ENCODE assay signal across 10 cellular contexts in genomic region chrX:78314561-78314960, GRCh38. TPM values are rescaled to one million over a fixed set of nuclear protein-coding genes. Genes with fewer than 3 reads are reported as not detected.
A peak's percentile ranks its signal among the peaks of the same experiment; 100 is the strongest.
DNase-seq lines count a peak whose midpoint lies in the region; ATAC-seq and TF ChIP-seq lines count a peak whose summit lies in the region.
"Had no signal": no experiment of that assay in that cellular context is flagged by ENCODE, and none has a peak within 500 bp of the region (broad histone marks: within the 10 kb centered on the region; RNA-seq: fewer than 3 reads in every experiment).

No MANE protein-coding gene starts in this region.

- H3K9ac ChIP-seq in Loucy (ENCODE audit: low read depth, low read length, poor library complexity, severe bottlenecking): no peak overlapping the region

- ATAC-seq in GM18861 (IDR thresholded peaks at IDR 0.05; ENCODE audit: unreplicated experiment) (peak; percentile 48), GM21723 (IDR thresholded peaks at IDR 0.05; ENCODE audit: unreplicated experiment) (peak; percentile 62), foreskin keratinocyte (peak; percentile 99)
- ATAC-seq in CD4-positive, alpha-beta T cell (ENCODE audit: poor library complexity): no peak

- peak overlapping the region; percentile 22 for H3K4me2 ChIP-seq in Loucy (ENCODE audit: low read depth, low read length, poor library complexity, severe bottlenecking)

- H3K4me1 ChIP-seq in Loucy (ENCODE audit: insufficient read depth, low read length, poor library complexity, severe bottlenecking) (peaks cover 8% of the 10 kb centered on the region), foreskin keratinocyte (peaks cover 13% of the 10 kb centered on the region)

- intact Hi-C loops in CD4-positive, alpha-beta T cell (cut with DNase I, micrococcal nuclease): no loop called here

- no peaks in the 10 kb centered on the region for H3K27me3 ChIP-seq in Loucy (ENCODE audit: insufficient read depth, low read length, poor library complexity, severe bottlenecking)
- H3K27me3 ChIP-seq in foreskin keratinocyte: no peaks in the 10 kb centered on the region
- H3K27me3 ChIP-seq in CD4-positive, alpha-beta T cell (ENCODE audit: control insufficient read depth, insufficient read depth, low read length): no peaks in the 10 kb centered on the region

- peak; percentile 47 to 77 for DNase-seq in foreskin keratinocyte
- DNase-seq in CD4-positive, alpha-beta T cell: no peak
- DNase-seq in NCI-H446 treated with DMSO at 0.1 percent for 48 hours (lab: John Stamatoyannopoulos, UW): no peak
- DNase-seq in putamen (ENCODE audit: low spot score): no peak
- no peak for DNase-seq in dedifferentiated amniotic fluid mesenchymal stem cell (ENCODE audit: extremely low spot score)
- DNase-seq: activated gamma-delta T cell treated with Interleukin-2 at 50 U/mL for 16 hours, DMS 273 treated with DMSO at 0.1 percent for 48 hours had no signal

- no peaks in the 10 kb centered on the region for H3F3A ChIP-seq in Loucy (ENCODE audit: low read depth)

- H3K27ac ChIP-seq in foreskin keratinocyte: peak overlapping the region; percentile 53
- H3K27ac ChIP-seq in CD4-positive, alpha-beta T cell (ENCODE audit: low read depth, low read length): no peak overlapping the region

- H3K36me3 Mint-ChIP-seq in CD4-positive, alpha-beta T cell (ENCODE audit: low read depth): peaks cover 18% of the 10 kb centered on the region

- H2AFZ ChIP-seq in Loucy (ENCODE audit: low read length): no peak overlapping the region

- peaks cover 46% of the 10 kb centered on the region for H3K4me1 Mint-ChIP-seq in CD4-positive, alpha-beta T cell (ENCODE audit: low read depth)

- CTCF ChIA-PET in CD4-positive, alpha-beta T cell (lab: Charles Lee): no interaction called here

- no peaks in the 10 kb centered on the region for H3K27me3 Mint-ChIP-seq in CD4-positive, alpha-beta T cell

- H4K20me1 ChIP-seq in Loucy (ENCODE audit: insufficient read depth, low read length, poor library complexity, severe bottlenecking): no peaks in the 10 kb centered on the region

- TF ChIP-seq CTCF in Loucy (conservative IDR thresholded peaks at IDR 0.05; ENCODE audit: low read length) (no peak), foreskin keratinocyte (conservative IDR thresholded peaks at IDR 0.05) (peak; percentile 14)
- TF ChIP-seq CTCF in CD4-positive, alpha-beta T cell (IDR thresholded peaks at IDR 0.05): no peak

- H3K79me2 ChIP-seq in Loucy (ENCODE audit: insufficient read depth, low read length): no peaks in the 10 kb centered on the region

- H3K4me3 Mint-ChIP-seq in CD4-positive, alpha-beta T cell: no peak overlapping the region

- no peaks in the 10 kb centered on the region for H3K36me3 ChIP-seq in Loucy (ENCODE audit: insufficient read depth, low read length)

- H3K9me3 Mint-ChIP-seq in CD4-positive, alpha-beta T cell: no peaks in the 10 kb centered on the region

- no peaks in the 10 kb centered on the region for H3K9me3 ChIP-seq in Loucy (ENCODE audit: insufficient read depth, low read depth, low read length)
- no peaks in the 10 kb centered on the region for H3K9me3 ChIP-seq in CD4-positive, alpha-beta T cell (ENCODE audit: control insufficient read depth, low read length)

- no peak overlapping the region for H3K4me3 ChIP-seq in Loucy (ENCODE audit: low read length, poor library complexity, severe bottlenecking)

- no peak overlapping the region for H3K27ac Mint-ChIP-seq in CD4-positive, alpha-beta T cell

- no peaks in the 10 kb centered on the region for H3K9me2 ChIP-seq in Loucy (replicated peaks; ENCODE audit: low read depth, low read length)

- POLR2A ChIA-PET in CD4-positive, alpha-beta T cell (lab: Charles Lee): no interaction called here

RNA-seq across cellular contexts. Expression of gene CYSLTR1, which starts 12.8 kb away (rescaled TPM):
- total RNA-seq in foreskin keratinocyte: not detected in 2 replicates
- polyA plus RNA-seq in foreskin keratinocyte: not detected in 2 replicates
- total RNA-seq in CD4-positive, alpha-beta T cell: 1 to 10 TPM; 6.6 to 7.4 TPM

Comparison
In these comparisons a context has a peak if more than half of its experiments do, and no peak if none do; other contexts are left out.
1. DNase-seq: peak in foreskin keratinocyte (2 of 2); none in CD4-positive, alpha-beta T cell (0 of 10), NCI-H446 treated with DMSO at 0.1 percent for 48 hours (single experiment), putamen (single experiment) and dedifferentiated amniotic fluid mesenchymal stem cell (single experiment).